ENCODE assay signal across 8 cellular contexts in the genomic region with DNA sequence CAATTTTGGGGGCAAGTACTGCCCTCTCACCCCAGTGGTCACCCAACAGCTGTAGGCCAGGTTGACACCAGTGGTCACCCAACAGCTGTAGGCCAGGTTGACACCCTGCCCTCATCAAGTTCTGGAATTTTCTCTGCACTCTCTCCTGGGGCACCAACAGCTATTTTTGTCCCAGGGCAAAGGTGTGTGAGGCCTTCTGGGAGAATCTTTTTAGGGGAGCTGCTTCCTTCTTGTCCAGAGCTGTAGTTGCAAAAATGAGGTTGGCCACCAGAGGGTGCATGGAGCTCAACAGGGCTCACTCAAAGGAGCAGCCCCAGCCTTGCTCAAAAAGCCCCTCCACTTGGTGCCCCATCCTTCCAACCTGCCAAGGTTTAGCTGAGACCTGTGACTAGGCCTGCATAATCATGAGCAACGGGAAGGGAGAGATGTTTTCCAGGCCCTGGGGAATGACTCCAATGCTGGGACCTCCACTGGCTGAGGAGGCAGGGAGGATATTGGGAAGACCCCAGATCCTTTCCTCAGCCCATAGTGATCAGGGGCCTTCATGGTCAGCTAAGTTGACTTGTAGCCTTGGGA.
DNase-seq lines count a peak whose midpoint lies in the region; ATAC-seq and TF ChIP-seq lines count a peak whose summit lies in the region.

No MANE protein-coding gene starts in this region.

- peak; percentile 85 for ATAC-seq in GM18868 (IDR thresholded peaks at IDR 0.05; ENCODE audit: unreplicated experiment)

- POLR2A ChIA-PET in RWPE1 (lab: Yijun Ruan, JAX; ENCODE audit: low non-redundant PET) = interaction anchor here (0.6 to 1.5 kb wide), 2 partner anchors 21 to 55 kb away, joined by 3 to 4 read pairs; no protein-coding TSS in a partner anchor

- TF ChIP-seq CTCF in AG10803 (conservative IDR thresholded peaks at IDR 0.05; ENCODE audit: low read length) (peak; percentile 85), HL-60 (IDR thresholded peaks at IDR 0.05; ENCODE audit: insufficient read depth, low read length) (peak; percentile 18), RWPE1 (conservative IDR thresholded peaks at IDR 0.05; ENCODE audit: low read depth) (peak; percentile 95), retinal pigment epithelial cell (conservative IDR thresholded peaks at IDR 0.05; ENCODE audit: low read depth, low read length) (peak; percentile 91)

- intact Hi-C loops in head of caudate nucleus (cut with DNase I) = no loop called here

- H3K27me3 ChIP-seq in HL-60 (ENCODE audit: insufficient read depth, poor library complexity, severe bottlenecking) = no peaks in the 10 kb centered on the region

- DNase-seq in AG10803 (ENCODE audit: low read depth) = peak; percentile 63
- peak; percentile 28 to 52 for DNase-seq in HL-60 (ENCODE audit: low read depth in 1 of 2, low spot score in 1 of 2)
- peak; percentile 74 for DNase-seq in RWPE1 (ENCODE audit: low spot score)
- DNase-seq in activated gamma-delta T cell treated with anti-CD3 and anti-CD28 coated beads, Interleukin-2, amount 50 U/mL, for 16 hours (ENCODE audit: low read depth) = peak; percentile 73
- peak in 41 of 42 donors; percentile 55 to 93 (median 84) for DNase-seq in head of caudate nucleus
- DNase-seq in retinal pigment epithelial cell (ENCODE audit: low read depth) = no peak
- no peak for DNase-seq in NCI-H446 treated with DMSO at 0.1 percent for 48 hours (lab: John Stamatoyannopoulos, UW)

- CTCF ChIA-PET in RWPE1 (lab: Yijun Ruan, JAX) = interaction anchor here (0.5 to 2.0 kb wide), 35 partner anchors 8 to 422 kb away, joined by 3 to 20 read pairs (median 4); a partner anchor contains a TSS

- no peak overlapping the region for H3K4me3 ChIP-seq in AG10803 (ENCODE audit: low read length)
- H3K4me3 ChIP-seq in HL-60 (replicated peaks; ENCODE audit: insufficient read depth, low read length) = no peak overlapping the region
- no peak overlapping the region for H3K4me3 ChIP-seq in retinal pigment epithelial cell (ENCODE audit: low read length)

- H3K27ac ChIP-seq in HL-60 (replicated peaks) = no peak overlapping the region
- no peak overlapping the region; the same call in 1 of the 2 replicates for H3K27ac ChIP-seq in RWPE1

Comparison
In these comparisons a context has a peak if more than half of its experiments do, and no peak if none do; other contexts are left out.
1. DNase-seq: peak in AG10803 (single experiment), HL-60 (2 of 2), RWPE1 (single experiment), activated gamma-delta T cell treated with anti-CD3 and anti-CD28 coated beads, Interleukin-2, amount 50 U/mL, for 16 hours (single experiment) and head of caudate nucleus (41 of 42); none in retinal pigment epithelial cell (single experiment) and NCI-H446 treated with DMSO at 0.1 percent for 48 hours (single experiment).
2. CTCF ChIP-seq: peak in every context shown above with its lines; median percentile 95 in RWPE1; 91 in retinal pigment epithelial cell; 85 in AG10803; 18 in HL-60.